ENCODE assay signal across 36 cellular contexts in genomic region chr12:48135027-48135426, GRCh38.
"Had no signal": no experiment of that assay in that cellular context is flagged by ENCODE, and none has a peak within 500 bp of the region (broad histone marks: within the 10 kb centered on the region; RNA-seq: fewer than 3 reads in every experiment).

No MANE protein-coding gene starts in this region.

- H3K4me3 ChIP-seq: ascending aorta, body of pancreas, breast epithelium had no signal

- H3K4me3 Mint-ChIP-seq: activated B cell treated with CpG ODN at 0.5 μM for 24 hours; activated CD4-positive, alpha-beta memory T cell treated with anti-CD3 and anti-CD28 coated beads, Interleukin-2, amount 10 ng/mL, durations not matched to agents 7 days and 5 days; activated CD4-positive, alpha-beta T cell treated with anti-CD3 and anti-CD28 coated beads for 36 hours; activated CD4-positive, alpha-beta T cell treated with anti-CD3 and anti-CD28 coated beads, Interleukin-2, amount 10 ng/mL, durations not matched to agents 7 days and 5 days; activated CD8-positive, alpha-beta memory T cell treated with anti-CD3 and anti-CD28 coated beads, Interleukin-2, amount 10 ng/mL, durations not matched to agents 7 days and 5 days; activated CD8-positive, alpha-beta T cell treated with anti-CD3 and anti-CD28 coated beads, Interleukin-2, amount 10 ng/mL, durations not matched to agents 7 days and 5 days; activated naive CD4-positive, alpha-beta T cell treated with anti-CD3 and anti-CD28 coated beads, Interleukin-2, amount 10 ng/mL, durations not matched to agents 7 days and 5 days; activated naive CD4-positive, alpha-beta T cell treated with anti-CD3 and anti-CD28 coated beads, Interleukin-2, amount 50 U/mL, for 24 hours; activated naive CD8-positive, alpha-beta T cell; activated naive CD8-positive, alpha-beta T cell treated with anti-CD3 and anti-CD28 coated beads, Interleukin-2, amount 10 ng/mL, durations not matched to agents 7 days and 5 days; activated naive CD8-positive, alpha-beta T cell treated with anti-CD3 and anti-CD28 coated beads, Interleukin-2, amount 50 U/mL, for 24 hours; activated T-cell treated with anti-CD3 and anti-CD28 coated beads, Interleukin-2, amount 50 U/mL, for 24 hours; T-helper 1 cell treated with Interleukin-12 subunit alpha and Interleukin-12 subunit beta and Interleukin-4 antibody, amounts not matched to agents 30 μg/mL and 1 μg/mL, for 36 hours; T-helper 2 cell treated with Interferon-gamma antibody and Interleukin-4, amounts not matched to agents 5 μg/mL and 100 μg/mL, for 36 hours had no signal

- H3K27me3 ChIP-seq: ascending aorta, body of pancreas, brain microvascular endothelial cell, breast epithelium had no signal

- H3K27ac Mint-ChIP-seq: activated B cell treated with CpG ODN at 0.5 μM for 24 hours; activated CD4-positive, alpha-beta memory T cell treated with anti-CD3 and anti-CD28 coated beads, Interleukin-2, amount 10 ng/mL, durations not matched to agents 7 days and 5 days; activated CD4-positive, alpha-beta T cell treated with anti-CD3 and anti-CD28 coated beads for 36 hours; activated CD4-positive, alpha-beta T cell treated with anti-CD3 and anti-CD28 coated beads, Interleukin-2, amount 10 ng/mL, durations not matched to agents 7 days and 5 days; activated CD8-positive, alpha-beta memory T cell treated with anti-CD3 and anti-CD28 coated beads, Interleukin-2, amount 10 ng/mL, durations not matched to agents 7 days and 5 days; activated CD8-positive, alpha-beta T cell treated with anti-CD3 and anti-CD28 coated beads, Interleukin-2, amount 10 ng/mL, durations not matched to agents 7 days and 5 days; activated naive CD4-positive, alpha-beta T cell treated with anti-CD3 and anti-CD28 coated beads, Interleukin-2, amount 10 ng/mL, durations not matched to agents 7 days and 5 days; activated naive CD4-positive, alpha-beta T cell treated with anti-CD3 and anti-CD28 coated beads, Interleukin-2, amount 50 U/mL, for 24 hours; activated naive CD8-positive, alpha-beta T cell; activated naive CD8-positive, alpha-beta T cell treated with anti-CD3 and anti-CD28 coated beads, Interleukin-2, amount 10 ng/mL, durations not matched to agents 7 days and 5 days; activated naive CD8-positive, alpha-beta T cell treated with anti-CD3 and anti-CD28 coated beads, Interleukin-2, amount 50 U/mL, for 24 hours; activated T-cell treated with anti-CD3 and anti-CD28 coated beads, Interleukin-2, amount 50 U/mL, for 24 hours; activated T-helper 2 cell treated with anti-CD3 and anti-CD28 coated beads, Interferon-gamma antibody, Interleukin-2, Interleukin-4, amounts not matched to agents 10 μg/mL and 5 μg/mL and 100 μg/mL, durations not matched to agents 14 hours and 24 hours and 36 hours; T-helper 1 cell treated with Interleukin-12 subunit alpha and Interleukin-12 subunit beta and Interleukin-4 antibody, amounts not matched to agents 30 μg/mL and 1 μg/mL, for 36 hours; T-helper 2 cell treated with Interferon-gamma antibody and Interleukin-4, amounts not matched to agents 5 μg/mL and 100 μg/mL, for 36 hours had no signal

- H3K4me1 ChIP-seq: ascending aorta, body of pancreas, breast epithelium had no signal

- H3K9me3 ChIP-seq: ascending aorta, body of pancreas, breast epithelium had no signal

- H3K27me3 Mint-ChIP-seq: activated B cell treated with CpG ODN at 0.5 μM for 24 hours; activated CD4-positive, alpha-beta memory T cell treated with anti-CD3 and anti-CD28 coated beads, Interleukin-2, amount 10 ng/mL, durations not matched to agents 7 days and 5 days; activated CD4-positive, alpha-beta T cell treated with anti-CD3 and anti-CD28 coated beads for 36 hours; activated CD4-positive, alpha-beta T cell treated with anti-CD3 and anti-CD28 coated beads, Interleukin-2, amount 10 ng/mL, durations not matched to agents 7 days and 5 days; activated CD8-positive, alpha-beta memory T cell treated with anti-CD3 and anti-CD28 coated beads, Interleukin-2, amount 10 ng/mL, durations not matched to agents 7 days and 5 days; activated naive CD4-positive, alpha-beta T cell treated with anti-CD3 and anti-CD28 coated beads, Interleukin-2, amount 10 ng/mL, durations not matched to agents 7 days and 5 days; activated naive CD4-positive, alpha-beta T cell treated with anti-CD3 and anti-CD28 coated beads, Interleukin-2, amount 50 U/mL, for 24 hours; activated naive CD8-positive, alpha-beta T cell; activated naive CD8-positive, alpha-beta T cell treated with anti-CD3 and anti-CD28 coated beads, Interleukin-2, amount 10 ng/mL, durations not matched to agents 7 days and 5 days; activated naive CD8-positive, alpha-beta T cell treated with anti-CD3 and anti-CD28 coated beads, Interleukin-2, amount 50 U/mL, for 24 hours; activated T-cell treated with anti-CD3 and anti-CD28 coated beads, Interleukin-2, amount 50 U/mL, for 24 hours had no signal

- DNase-seq: activated B cell treated with CpG ODN at 0.5 μM for 24 hours; activated CD4-positive, alpha-beta memory T cell treated with anti-CD3 and anti-CD28 coated beads, Interleukin-2, amount 10 ng/mL, durations not matched to agents 7 days and 5 days; activated CD4-positive, alpha-beta T cell treated with anti-CD3 and anti-CD28 coated beads for 1 hour; activated CD4-positive, alpha-beta T cell treated with anti-CD3 and anti-CD28 coated beads for 36 hours; activated CD4-positive, alpha-beta T cell treated with anti-CD3 and anti-CD28 coated beads for 48 hours; activated CD4-positive, alpha-beta T cell treated with anti-CD3 and anti-CD28 coated beads, Interleukin-2, amount 10 ng/mL, durations not matched to agents 7 days and 5 days; activated CD4-positive, alpha-beta T cell treated with anti-CD3 and anti-CD28 coated beads, Interleukin-2, amount 50 U/mL, for 48 hours; activated CD8-positive, alpha-beta memory T cell treated with anti-CD3 and anti-CD28 coated beads for 24 hours; activated CD8-positive, alpha-beta memory T cell treated with anti-CD3 and anti-CD28 coated beads, Interleukin-2, amount 10 ng/mL, durations not matched to agents 7 days and 5 days; activated CD8-positive, alpha-beta memory T cell treated with anti-CD3 and anti-CD28 coated beads, Interleukin-2, amount 50 U/mL, for 48 hours; activated CD8-positive, alpha-beta T cell treated with anti-CD3 and anti-CD28 coated beads, Interleukin-2, amount 10 ng/mL, durations not matched to agents 7 days and 5 days; activated effector memory CD4-positive, alpha-beta T cell treated with Interleukin-2 at 50 U/mL for 16 hours; activated gamma-delta T cell; activated naive CD4-positive, alpha-beta T cell treated with anti-CD3 and anti-CD28 coated beads, Interleukin-2, amount 10 ng/mL, durations not matched to agents 7 days and 5 days; activated naive CD4-positive, alpha-beta T cell treated with Interleukin-2 at 50 U/mL for 16 hours; activated naive CD8-positive, alpha-beta T cell treated with anti-CD3 and anti-CD28 coated beads, Interleukin-2, amount 10 ng/mL, durations not matched to agents 7 days and 5 days; activated naive CD8-positive, alpha-beta T cell treated with anti-CD3 and anti-CD28 coated beads, Interleukin-2, amount 50 U/mL, for 24 hours; activated T-cell treated with anti-CD3 and anti-CD28 coated beads, Interleukin-2, amount 50 U/mL, for 24 hours; activated T-cell treated with anti-CD3 and anti-CD28 coated beads, Interleukin-2, amount 50 U/mL, for 48 hours; amygdala; anterior cingulate cortex; body of pancreas; brain microvascular endothelial cell; central memory CD4-positive, alpha-beta T cell; T-helper 1 cell; T-helper 2 cell; T-helper 9 cell had no signal

- ATAC-seq: activated CD4-positive, alpha-beta T cell treated with anti-CD3 and anti-CD28 coated beads for 36 hours; activated CD8-positive, alpha-beta memory T cell treated with anti-CD3 and anti-CD28 coated beads, Interleukin-2, amount 10 ng/mL, durations not matched to agents 7 days and 5 days; activated CD8-positive, alpha-beta T cell treated with anti-CD3 and anti-CD28 coated beads, Interleukin-2, amount 10 ng/mL, durations not matched to agents 7 days and 5 days; activated naive CD8-positive, alpha-beta T cell treated with anti-CD3 and anti-CD28 coated beads, Interleukin-2, amount 50 U/mL, for 24 hours; body of pancreas had no signal

- H3K9me3 Mint-ChIP-seq: activated B cell treated with CpG ODN at 0.5 μM for 24 hours; activated CD4-positive, alpha-beta memory T cell treated with anti-CD3 and anti-CD28 coated beads, Interleukin-2, amount 10 ng/mL, durations not matched to agents 7 days and 5 days; activated CD4-positive, alpha-beta T cell treated with anti-CD3 and anti-CD28 coated beads, Interleukin-2, amount 10 ng/mL, durations not matched to agents 7 days and 5 days; activated naive CD4-positive, alpha-beta T cell treated with anti-CD3 and anti-CD28 coated beads, Interleukin-2, amount 10 ng/mL, durations not matched to agents 7 days and 5 days; activated naive CD4-positive, alpha-beta T cell treated with anti-CD3 and anti-CD28 coated beads, Interleukin-2, amount 50 U/mL, for 24 hours; activated naive CD8-positive, alpha-beta T cell treated with anti-CD3 and anti-CD28 coated beads, Interleukin-2, amount 10 ng/mL, durations not matched to agents 7 days and 5 days; activated naive CD8-positive, alpha-beta T cell treated with anti-CD3 and anti-CD28 coated beads, Interleukin-2, amount 50 U/mL, for 24 hours; activated T-cell treated with anti-CD3 and anti-CD28 coated beads, Interleukin-2, amount 50 U/mL, for 24 hours; activated T-helper 2 cell treated with anti-CD3 and anti-CD28 coated beads, Interferon-gamma antibody, Interleukin-2, Interleukin-4, amounts not matched to agents 10 μg/mL and 5 μg/mL and 100 μg/mL, durations not matched to agents 14 hours and 24 hours and 36 hours; T-helper 1 cell treated with Interleukin-12 subunit alpha and Interleukin-12 subunit beta and Interleukin-4 antibody, amounts not matched to agents 30 μg/mL and 1 μg/mL, for 36 hours; T-helper 2 cell treated with Interferon-gamma antibody and Interleukin-4, amounts not matched to agents 5 μg/mL and 100 μg/mL, for 36 hours had no signal

- H3K4me1 Mint-ChIP-seq: activated B cell treated with CpG ODN at 0.5 μM for 24 hours; activated CD4-positive, alpha-beta memory T cell treated with anti-CD3 and anti-CD28 coated beads, Interleukin-2, amount 10 ng/mL, durations not matched to agents 7 days and 5 days; activated CD4-positive, alpha-beta T cell treated with anti-CD3 and anti-CD28 coated beads for 36 hours; activated CD4-positive, alpha-beta T cell treated with anti-CD3 and anti-CD28 coated beads, Interleukin-2, amount 10 ng/mL, durations not matched to agents 7 days and 5 days; activated CD8-positive, alpha-beta memory T cell treated with anti-CD3 and anti-CD28 coated beads, Interleukin-2, amount 10 ng/mL, durations not matched to agents 7 days and 5 days; activated naive CD4-positive, alpha-beta T cell treated with anti-CD3 and anti-CD28 coated beads, Interleukin-2, amount 10 ng/mL, durations not matched to agents 7 days and 5 days; activated naive CD4-positive, alpha-beta T cell treated with anti-CD3 and anti-CD28 coated beads, Interleukin-2, amount 50 U/mL, for 24 hours; activated naive CD8-positive, alpha-beta T cell treated with anti-CD3 and anti-CD28 coated beads, Interleukin-2, amount 10 ng/mL, durations not matched to agents 7 days and 5 days; activated naive CD8-positive, alpha-beta T cell treated with anti-CD3 and anti-CD28 coated beads, Interleukin-2, amount 50 U/mL, for 24 hours had no signal

- FAIRE-seq: TTC549 had no signal

- H3K27ac ChIP-seq: ascending aorta, body of pancreas, brain microvascular endothelial cell, breast epithelium, VCaP had no signal
